ENCODE assay signal across 8 cellular contexts in the genomic region with DNA sequence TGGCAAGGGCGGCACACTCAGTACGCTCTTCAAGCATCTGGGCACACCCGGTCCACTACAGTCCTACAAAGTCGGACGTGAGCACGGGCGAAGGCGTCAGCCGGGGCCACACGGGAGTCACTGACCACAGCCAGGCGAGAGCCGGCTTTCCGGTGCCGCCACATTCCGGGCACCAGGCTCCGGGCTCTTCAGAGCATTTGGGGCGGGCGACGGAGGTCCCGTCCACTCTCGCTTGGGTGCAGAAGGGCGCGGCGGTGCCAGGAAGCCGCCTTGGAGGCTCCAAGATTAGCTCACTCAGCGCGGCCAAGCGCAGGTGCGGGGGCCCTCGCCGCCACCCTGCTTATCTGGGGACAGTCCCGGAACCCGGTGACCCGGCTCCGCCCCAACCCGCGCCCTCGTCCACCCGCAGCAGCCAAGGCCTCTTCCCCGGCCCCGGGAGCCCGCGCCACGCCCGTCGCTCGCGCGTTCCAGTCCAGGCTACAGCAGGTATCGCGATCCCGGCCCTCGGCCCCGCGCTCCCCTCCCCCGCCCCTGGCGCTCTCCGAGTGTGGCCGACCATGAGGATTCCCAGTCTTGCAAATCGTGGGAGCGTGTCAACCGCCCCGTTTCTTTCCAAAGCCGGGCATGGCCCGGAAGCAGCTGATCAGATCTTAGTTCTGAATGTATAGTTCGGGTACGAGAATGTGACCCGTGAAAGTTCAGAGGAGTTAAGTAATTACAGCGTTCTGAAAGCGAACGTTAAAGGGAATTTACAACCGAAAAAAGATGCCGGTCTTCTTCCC. TPM values are rescaled to one million over a fixed set of nuclear protein-coding genes. Genes with fewer than 3 reads are reported as not detected.
DNase-seq lines count a peak whose midpoint lies in the region; ATAC-seq and TF ChIP-seq lines count a peak whose summit lies in the region.

A gene (plus strand): TSS at position 127 of the 782 bp plus-strand sequence. CDS start 2,678 bp downstream, outside the sequence.

- no peaks in the 10 kb centered on the region for H3K9me3 Mint-ChIP-seq in MCF 10A (ENCODE audit: unreplicated experiment)
- no peaks in the 10 kb centered on the region for H3K9me3 Mint-ChIP-seq in activated T-cell treated with anti-CD3 and anti-CD28 coated beads, Interleukin-2, amount 50 U/mL, for 4 hours
- no peaks in the 10 kb centered on the region for H3K9me3 Mint-ChIP-seq in natural killer cell treated with Interleukin-12 subunit alpha and Interleukin-12 subunit beta and Interleukin-15 and Interleukin-18, amount 100 ng/mL, for 72 hours

- H3K27ac ChIP-seq in temporal lobe (ENCODE audit: low read depth, low read length): peak within 1 kb of the TSS; percentile 64

- BruUV-seq in MCF 10A (replicated peaks; lab: Mats Ljungman, UMichigan): no TSS peak

- H3K4me3 Mint-ChIP-seq in MCF 10A (ENCODE audit: unreplicated experiment): no peak within 1 kb of the TSS
- H3K4me3 Mint-ChIP-seq in activated T-cell treated with anti-CD3 and anti-CD28 coated beads, Interleukin-2, amount 50 U/mL, for 4 hours: peak within 1 kb of the TSS; percentile 93
- peak within 1 kb of the TSS; percentile 96 for H3K4me3 Mint-ChIP-seq in natural killer cell treated with Interleukin-12 subunit alpha and Interleukin-12 subunit beta and Interleukin-15 and Interleukin-18, amount 100 ng/mL, for 72 hours

- TF ChIP-seq CTCF in MCF 10A (IDR thresholded peaks at IDR 0.05; ENCODE audit: unreplicated experiment): no peak

- H3K36me3 Mint-ChIP-seq in MCF 10A (ENCODE audit: insufficient read depth, unreplicated experiment): no peaks in the 10 kb centered on the region
- no peaks in the 10 kb centered on the region for H3K36me3 Mint-ChIP-seq in activated T-cell treated with anti-CD3 and anti-CD28 coated beads, Interleukin-2, amount 50 U/mL, for 4 hours (ENCODE audit: insufficient read depth)
- no peaks in the 10 kb centered on the region for H3K36me3 Mint-ChIP-seq in natural killer cell treated with Interleukin-12 subunit alpha and Interleukin-12 subunit beta and Interleukin-15 and Interleukin-18, amount 100 ng/mL, for 72 hours

- peaks cover 5% of the 10 kb centered on the region for H3K4me1 Mint-ChIP-seq in MCF 10A (ENCODE audit: insufficient read depth, unreplicated experiment)
- peaks cover 17% of the 10 kb centered on the region for H3K4me1 Mint-ChIP-seq in activated T-cell treated with anti-CD3 and anti-CD28 coated beads, Interleukin-2, amount 50 U/mL, for 4 hours (ENCODE audit: low read depth)
- H3K4me1 Mint-ChIP-seq in natural killer cell treated with Interleukin-12 subunit alpha and Interleukin-12 subunit beta and Interleukin-15 and Interleukin-18, amount 100 ng/mL, for 72 hours (ENCODE audit: low read depth in 2 of 2): peaks cover 17 to 25% of the 10 kb centered on the region in 2 donors

- ATAC-seq in HG02870 (IDR thresholded peaks at IDR 0.05; ENCODE audit: unreplicated experiment): peak; percentile 61
- peak; percentile 78 to 82 for ATAC-seq in activated T-cell treated with anti-CD3 and anti-CD28 coated beads, Interleukin-2, amount 50 U/mL, for 4 hours
- ATAC-seq in natural killer cell treated with Interleukin-12 subunit alpha and Interleukin-12 subunit beta and Interleukin-15 and Interleukin-18, amount 100 ng/mL, for 72 hours: peak; percentile 86 to 90

- intact Hi-C loops in MCF 10A (cut with micrococcal nuclease): no loop called here

- in situ Hi-C loops in T47D (cut with HindIII; ENCODE audit: low pct_unique_long_range_greater_than_20kb, low sequenced_read_pairs): no loop called here

- CTCF ChIA-PET in MCF 10A (lab: Yijun Ruan, JAX): interaction anchor here (0.6 kb wide), 1 partner anchor 114 kb away, joined by 3 read pairs; no protein-coding TSS in a partner anchor

- DNase-seq in T47D (ENCODE audit: low read depth in 1 of 2, low spot score in 1 of 2) (peak; percentile 76 to 78), MCF 10A (ENCODE audit: unreplicated experiment) (no peak), NCI-H2227 treated with DMSO at 0.1 percent for 48 hours (lab: John Stamatoyannopoulos, UW) (peak; percentile 71), fibroblast of peridontal ligament (ENCODE audit: extremely low read depth) (peak; percentile 49)
- DNase-seq in activated T-cell treated with anti-CD3 and anti-CD28 coated beads, Interleukin-2, amount 50 U/mL, for 4 hours: peak; percentile 31
- DNase-seq in natural killer cell treated with Interleukin-12 subunit alpha and Interleukin-12 subunit beta and Interleukin-15 and Interleukin-18, amount 100 ng/mL, for 72 hours (ENCODE audit: low spot score): peak; percentile 86

- H3K27ac Mint-ChIP-seq in MCF 10A (ENCODE audit: low read depth, unreplicated experiment): no peak within 1 kb of the TSS
- peak within 1 kb of the TSS; percentile 93 to 98 for H3K27ac Mint-ChIP-seq in natural killer cell treated with Interleukin-12 subunit alpha and Interleukin-12 subunit beta and Interleukin-15 and Interleukin-18, amount 100 ng/mL, for 72 hours

- POLR2A ChIA-PET in MCF 10A (lab: Yijun Ruan, JAX): no interaction called here

- no peaks in the 10 kb centered on the region for H3K27me3 Mint-ChIP-seq in MCF 10A (ENCODE audit: insufficient read depth, unreplicated experiment)
- H3K27me3 Mint-ChIP-seq in activated T-cell treated with anti-CD3 and anti-CD28 coated beads, Interleukin-2, amount 50 U/mL, for 4 hours (ENCODE audit: low read depth): peaks cover 4% of the 10 kb centered on the region
- H3K27me3 Mint-ChIP-seq in natural killer cell treated with Interleukin-12 subunit alpha and Interleukin-12 subunit beta and Interleukin-15 and Interleukin-18, amount 100 ng/mL, for 72 hours: no peaks in the 10 kb centered on the region

RNA-seq across cellular contexts. Expression of the gene that starts here (rescaled TPM):
- total RNA-seq in MCF 10A (2022): not detected in 2 replicates
- 1 to 10 TPM; 1.6 to 3.3 (median 2.5) TPM for total RNA-seq in activated T-cell treated with anti-CD3 and anti-CD28 coated beads, Interleukin-2, amount 50 U/mL, for 4 hours
- 10 to 100 TPM in 1 of 2 donors, 1 to 10 TPM in 1; 9.2 to 10.7 TPM for total RNA-seq in natural killer cell treated with Interleukin-12 subunit alpha and Interleukin-12 subunit beta and Interleukin-15 and Interleukin-18, amount 100 ng/mL, for 72 hours
- total RNA-seq in temporal lobe: 0.74 TPM
